16 cellular contexts compared by ENCODE assay signal in the genomic region with DNA sequence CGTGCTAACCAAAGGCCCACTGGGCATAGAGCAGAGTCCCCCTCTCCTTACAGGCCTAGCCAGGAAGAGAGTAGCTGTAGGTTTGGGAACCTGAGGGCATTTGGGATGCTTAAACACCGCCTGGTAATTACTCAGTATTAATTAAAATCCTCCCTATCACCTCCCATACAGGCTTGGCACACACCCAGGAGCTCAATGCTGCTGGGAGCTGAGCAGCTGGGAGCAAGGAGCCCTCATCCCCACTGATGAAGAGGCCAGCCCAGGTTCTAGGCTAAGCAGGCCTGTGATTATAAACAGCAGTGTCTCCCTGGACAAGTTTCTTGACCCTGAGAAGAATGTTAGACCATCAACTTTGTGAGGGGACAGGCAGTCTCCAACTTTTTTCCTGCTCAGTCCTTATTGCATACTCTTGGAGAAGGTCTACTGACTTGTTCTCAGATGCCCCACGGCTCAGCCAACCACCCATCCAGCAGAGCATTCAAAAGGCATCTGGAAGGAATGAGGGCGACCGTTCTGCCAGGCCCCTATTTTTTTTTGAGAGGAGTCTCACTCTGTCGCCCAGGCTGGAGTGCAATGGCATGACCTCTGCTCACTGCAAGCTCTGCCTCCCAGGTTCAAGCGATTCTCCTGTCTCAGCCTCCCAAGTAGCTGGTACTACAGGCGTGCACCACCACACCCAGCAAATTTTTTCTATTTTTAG. TPM values are rescaled to one million over a fixed set of nuclear protein-coding genes. Genes with fewer than 3 reads are reported as not detected.
DNase-seq lines count a peak whose midpoint lies in the region; ATAC-seq and TF ChIP-seq lines count a peak whose summit lies in the region.
"Had no signal": no experiment of that assay in that cellular context is flagged by ENCODE, and none has a peak within 500 bp of the region (broad histone marks: within the 10 kb centered on the region; RNA-seq: fewer than 3 reads in every experiment).

No MANE protein-coding gene starts in this region.

- no peak overlapping the region for H3K4me3 Mint-ChIP-seq in activated CD4-positive, alpha-beta T cell treated with anti-CD3 and anti-CD28 coated beads for 36 hours
- no peak overlapping the region for H3K4me3 Mint-ChIP-seq in activated CD4-positive, alpha-beta T cell treated with anti-CD3 and anti-CD28 coated beads, Interleukin-2, amount 10 ng/mL, durations not matched to agents 24 days and 14 days
- peak overlapping the region; percentile 88 for H3K4me3 Mint-ChIP-seq in stimulated activated effector memory CD8-positive, alpha-beta T cell treated with anti-CD3 and anti-CD28 coated beads, Interleukin-12 subunit alpha, Interleukin-12 subunit beta, amount 100 ng/mL, for 72 hours

- peaks cover 26% of the 10 kb centered on the region for H3K4me1 Mint-ChIP-seq in activated CD4-positive, alpha-beta T cell treated with anti-CD3 and anti-CD28 coated beads for 36 hours
- peaks cover 19% of the 10 kb centered on the region for H3K4me1 Mint-ChIP-seq in activated CD4-positive, alpha-beta T cell treated with anti-CD3 and anti-CD28 coated beads, Interleukin-2, amount 10 ng/mL, durations not matched to agents 24 days and 14 days
- peaks cover 9% of the 10 kb centered on the region for H3K4me1 Mint-ChIP-seq in stimulated activated effector memory CD8-positive, alpha-beta T cell treated with anti-CD3 and anti-CD28 coated beads, Interleukin-12 subunit alpha, Interleukin-12 subunit beta, amount 100 ng/mL, for 72 hours

- H3K4me2 ChIP-seq in PC-9: peak overlapping the region; percentile 79; the same call in 1 of the 2 replicates

- CTCF ChIA-PET in activated CD4-positive, alpha-beta T cell treated with anti-CD3 and anti-CD28 coated beads for 36 hours (lab: Charles Lee): no interaction called here
- CTCF ChIA-PET in PC-9 (lab: Charles Lee): no interaction called here

- ATAC-seq in activated CD4-positive, alpha-beta T cell treated with anti-CD3 and anti-CD28 coated beads for 36 hours: no peak
- ATAC-seq in lower lobe of right lung (no peak), GM21528 (IDR thresholded peaks at IDR 0.05; ENCODE audit: low FRiP score, unreplicated experiment) (no peak)
- ATAC-seq in stimulated activated effector memory CD8-positive, alpha-beta T cell treated with anti-CD3 and anti-CD28 coated beads, Interleukin-12 subunit alpha, Interleukin-12 subunit beta, amount 100 ng/mL, for 72 hours: no peak

- no peak for DNase-seq in activated CD4-positive, alpha-beta T cell treated with anti-CD3 and anti-CD28 coated beads for 36 hours
- DNase-seq in activated CD4-positive, alpha-beta T cell treated with anti-CD3 and anti-CD28 coated beads, Interleukin-2, amount 10 ng/mL, durations not matched to agents 24 days and 14 days: no peak
- DNase-seq in PC-9 (no peak), lower lobe of right lung (peak; percentile 14), T1000 (lab: John Stamatoyannopoulos, UW) (no peak)
- DNase-seq in stimulated activated effector memory CD8-positive, alpha-beta T cell treated with anti-CD3 and anti-CD28 coated beads, Interleukin-12 subunit alpha, Interleukin-12 subunit beta, amount 100 ng/mL, for 72 hours (ENCODE audit: low spot score in 2 of 2): no peak
- DNase-seq in stimulated activated naive CD4-positive, alpha-beta T cell treated with Interleukin-2 at 50 U/mL for 16 hours (lab: John Stamatoyannopoulos, UW): no peak
- DNase-seq: activated CD4-positive, alpha-beta T cell treated with anti-CD3 and anti-CD28 coated beads for 1 hour; esophagus squamous epithelium; KBM-7; left ventricle myocardium inferior; NK-92 treated with Interleukin-12 subunit alpha and Interleukin-12 subunit beta, amount 100 ng/mL, for 24 hours; SK-N-SH had no signal

- no peaks in the 10 kb centered on the region for H3K27me3 Mint-ChIP-seq in activated CD4-positive, alpha-beta T cell treated with anti-CD3 and anti-CD28 coated beads for 36 hours
- no peaks in the 10 kb centered on the region for H3K27me3 Mint-ChIP-seq in activated CD4-positive, alpha-beta T cell treated with anti-CD3 and anti-CD28 coated beads, Interleukin-2, amount 10 ng/mL, durations not matched to agents 24 days and 14 days

- POLR2A ChIA-PET in activated CD4-positive, alpha-beta T cell treated with anti-CD3 and anti-CD28 coated beads for 36 hours (lab: Charles Lee): no interaction called here
- POLR2A ChIA-PET in PC-9 (lab: Charles Lee; ENCODE audit: unreplicated experiment): interaction anchor here (0.7 kb wide), 1 partner anchor 108 kb away, joined by 3 read pairs; no protein-coding TSS in a partner anchor

- no peak overlapping the region for H3K27ac ChIP-seq in PC-9
- peak overlapping the region; percentile 96 for H3K27ac ChIP-seq in lower lobe of right lung

- no peak for TF ChIP-seq CTCF in PC-9 (conservative IDR thresholded peaks at IDR 0.05)
- no peak for TF ChIP-seq CTCF in lower lobe of right lung (IDR thresholded peaks at IDR 0.05)

- H3K36me3 ChIP-seq in PC-9 (ENCODE audit: low read depth) (no peaks in the 10 kb centered on the region), lower lobe of right lung (no peaks in the 10 kb centered on the region)
- H3K36me3 ChIP-seq: esophagus squamous epithelium, thyroid gland had no signal

- H3K27ac Mint-ChIP-seq in activated CD4-positive, alpha-beta T cell treated with anti-CD3 and anti-CD28 coated beads for 36 hours: peak overlapping the region; percentile 87
- no peak overlapping the region for H3K27ac Mint-ChIP-seq in activated CD4-positive, alpha-beta T cell treated with anti-CD3 and anti-CD28 coated beads, Interleukin-2, amount 10 ng/mL, durations not matched to agents 24 days and 14 days
- peak overlapping the region; percentile 98 for H3K27ac Mint-ChIP-seq in stimulated activated effector memory CD8-positive, alpha-beta T cell treated with anti-CD3 and anti-CD28 coated beads, Interleukin-12 subunit alpha, Interleukin-12 subunit beta, amount 100 ng/mL, for 72 hours

- peaks cover 6% of the 10 kb centered on the region for H3K36me3 Mint-ChIP-seq in activated CD4-positive, alpha-beta T cell treated with anti-CD3 and anti-CD28 coated beads for 36 hours (ENCODE audit: low read depth)
- peaks cover 8% of the 10 kb centered on the region for H3K36me3 Mint-ChIP-seq in activated CD4-positive, alpha-beta T cell treated with anti-CD3 and anti-CD28 coated beads, Interleukin-2, amount 10 ng/mL, durations not matched to agents 24 days and 14 days (ENCODE audit: low read depth)
- H3K36me3 Mint-ChIP-seq in stimulated activated effector memory CD8-positive, alpha-beta T cell treated with anti-CD3 and anti-CD28 coated beads, Interleukin-12 subunit alpha, Interleukin-12 subunit beta, amount 100 ng/mL, for 72 hours: no peaks in the 10 kb centered on the region

- no peaks in the 10 kb centered on the region for H3K9me3 Mint-ChIP-seq in activated CD4-positive, alpha-beta T cell treated with anti-CD3 and anti-CD28 coated beads for 36 hours (ENCODE audit: low read depth)
- H3K9me3 Mint-ChIP-seq in activated CD4-positive, alpha-beta T cell treated with anti-CD3 and anti-CD28 coated beads, Interleukin-2, amount 10 ng/mL, durations not matched to agents 24 days and 14 days: no peaks in the 10 kb centered on the region
- no peaks in the 10 kb centered on the region for H3K9me3 Mint-ChIP-seq in stimulated activated effector memory CD8-positive, alpha-beta T cell treated with anti-CD3 and anti-CD28 coated beads, Interleukin-12 subunit alpha, Interleukin-12 subunit beta, amount 100 ng/mL, for 72 hours

- no peaks in the 10 kb centered on the region for H3K9me3 ChIP-seq in PC-9 (ENCODE audit: insufficient read depth, low read depth)
- H3K9me3 ChIP-seq in lower lobe of right lung: no peaks in the 10 kb centered on the region
- H3K9me3 ChIP-seq: A549, esophagus squamous epithelium, left ventricle myocardium inferior, SK-N-SH, thyroid gland had no signal

- H3K79me2 ChIP-seq in PC-9 (ENCODE audit: low read depth): peaks cover 18% of the 10 kb centered on the region

- peaks cover 20% of the 10 kb centered on the region for H3F3A ChIP-seq in PC-9 (ENCODE audit: insufficient read depth, low read depth)

- H2AFZ ChIP-seq in PC-9: no peak overlapping the region

- H3K4me1 ChIP-seq in PC-9 (replicated peaks; ENCODE audit: insufficient read depth) (peaks cover 18% of the 10 kb centered on the region), lower lobe of right lung (peaks cover 25% of the 10 kb centered on the region)

- no peak overlapping the region for H3K4me3 ChIP-seq in PC-9
- no peak overlapping the region for H3K4me3 ChIP-seq in lower lobe of right lung

- H3K9me2 ChIP-seq in PC-9 (ENCODE audit: insufficient read depth): no peaks in the 10 kb centered on the region
- H3K9me2 ChIP-seq: SK-N-SH had no signal

- no peaks in the 10 kb centered on the region for H4K20me1 ChIP-seq in PC-9 (ENCODE audit: insufficient read depth)

- no peaks in the 10 kb centered on the region for H3K27me3 ChIP-seq in PC-9 (ENCODE audit: insufficient read depth, low read depth)
- no peaks in the 10 kb centered on the region for H3K27me3 ChIP-seq in lower lobe of right lung (ENCODE audit: low read depth)
- H3K27me3 ChIP-seq: esophagus squamous epithelium, thyroid gland had no signal

- no TSS peak for BruUV-seq in PC-9 (replicated peaks; lab: Mats Ljungman, UMichigan)

- intact Hi-C loops in activated CD4-positive, alpha-beta T cell treated with anti-CD3 and anti-CD28 coated beads for 36 hours (cut with DNase I, micrococcal nuclease): loop anchor here (5.0 to 10.0 kb wide), 3 partner anchors 68 to 1376 kb away; a partner anchor contains a TSS
- intact Hi-C loops in activated CD4-positive, alpha-beta T cell treated with anti-CD3 and anti-CD28 coated beads, Interleukin-2, amount 10 ng/mL, durations not matched to agents 24 days and 14 days (cut with micrococcal nuclease): loop anchor here (5.0 kb wide), 1 partner anchor 48 kb away; a partner anchor contains a TSS
- intact Hi-C loops in PC-9 (cut with micrococcal nuclease; ENCODE audit: unreplicated experiment): no loop called here
- intact Hi-C loops in lower lobe of right lung (cut with DNase I): no loop called here

RNA-seq across cellular contexts. Expression of a gene that starts 1.3 kb away (rescaled TPM):
- total RNA-seq in activated CD4-positive, alpha-beta T cell treated with anti-CD3 and anti-CD28 coated beads for 36 hours: 10 to 100 TPM; 28.7 to 35.2 TPM
- total RNA-seq in activated CD4-positive, alpha-beta T cell treated with anti-CD3 and anti-CD28 coated beads, Interleukin-2, amount 10 ng/mL, durations not matched to agents 24 days and 14 days: 31.9 and 39.4 TPM in 2 replicates
- total RNA-seq in PC-9 (2021) (54.2 and 78.9 TPM in 2 replicates), lower lobe of right lung (45.5 TPM)

RNA-seq across cellular contexts. Expression of a gene that starts 49.7 kb away (rescaled TPM):
- total RNA-seq in activated CD4-positive, alpha-beta T cell treated with anti-CD3 and anti-CD28 coated beads for 36 hours: 10 to 100 TPM; 15.8 to 18.5 TPM
- total RNA-seq in activated CD4-positive, alpha-beta T cell treated with anti-CD3 and anti-CD28 coated beads, Interleukin-2, amount 10 ng/mL, durations not matched to agents 24 days and 14 days: 13.8 and 15.6 TPM in 2 replicates
- total RNA-seq in PC-9 (2021) (2.9 and 4.9 TPM in 2 replicates), lower lobe of right lung (29.0 TPM)

Comparison
In these comparisons a context has a peak if more than half of its experiments do, and no peak if none do; other contexts are left out.
1. intact Hi-C loops: an anchor here in activated CD4-positive, alpha-beta T cell treated with anti-CD3 and anti-CD28 coated beads for 36 hours (5.0 to 10.0 kb wide) and activated CD4-positive, alpha-beta T cell treated with anti-CD3 and anti-CD28 coated beads, Interleukin-2, amount 10 ng/mL, durations not matched to agents 24 days and 14 days (5.0 kb wide); none called in PC-9 and lower lobe of right lung.